9 cellular contexts compared by ENCODE assay signal in genomic region chr17:32523017-32523680, GRCh38. TPM values are rescaled to one million over a fixed set of nuclear protein-coding genes. Genes with fewer than 3 reads are reported as not detected.
DNase-seq lines count a peak whose midpoint lies in the region; ATAC-seq and TF ChIP-seq lines count a peak whose summit lies in the region.
"Had no signal": no experiment of that assay in that cellular context is flagged by ENCODE, and none has a peak within 500 bp of the region (broad histone marks: within the 10 kb centered on the region; RNA-seq: fewer than 3 reads in every experiment).

No MANE protein-coding gene starts in this region.

- H3K27me3 Mint-ChIP-seq in brain = no peaks in the 10 kb centered on the region
- H3K27me3 Mint-ChIP-seq in nephron progenitor cell (ENCODE audit: low read depth, poor library complexity) = no peaks in the 10 kb centered on the region

- H3K4me3 Mint-ChIP-seq in brain (peak overlapping the region in 2 of 5 experiments; percentile 3 to 35), nephron progenitor cell (no peak overlapping the region)

- H3K27ac ChIP-seq in uterus = no peak overlapping the region
- H3K27ac ChIP-seq: neutrophil had no signal

- H3K36me3 Mint-ChIP-seq in brain (no peaks in the 10 kb centered on the region), nephron progenitor cell (ENCODE audit: low read depth) (no peaks in the 10 kb centered on the region)

- DNase-seq in GM13976 (ENCODE audit: low spot score) (peak; percentile 71), DMS114 treated with DMSO at 0.1 percent for 48 hours (lab: John Stamatoyannopoulos, UW; ENCODE audit: unreplicated experiment) (no peak), uterus (no peak), nephron progenitor cell (no peak)

- H3K27ac Mint-ChIP-seq in brain (peak overlapping the region; percentile 64 to 92 (median 74)), nephron progenitor cell (no peak overlapping the region)

- H3K27me3 ChIP-seq in uterus = no peaks in the 10 kb centered on the region

- H3K9me3 Mint-ChIP-seq in brain (peaks cover 0 to under 1% (median 0%) of the 10 kb centered on the region in 5 experiments), nephron progenitor cell (no peaks in the 10 kb centered on the region)

- H3K4me1 Mint-ChIP-seq in brain (peaks cover 84% of the 10 kb centered on the region), nephron progenitor cell (peaks cover 48% of the 10 kb centered on the region)

- intact Hi-C loops in uterus (cut with DNase I; ENCODE audit: low total_unique reads) = no loop called here

- no peaks in the 10 kb centered on the region for H3K4me1 ChIP-seq in uterus

- no peaks in the 10 kb centered on the region for H3K36me3 ChIP-seq in uterus
- H3K36me3 ChIP-seq: neutrophil had no signal

- ATAC-seq in GM21423 (IDR thresholded peaks at IDR 0.05; ENCODE audit: unreplicated experiment) = peak; percentile 49
- peak; percentile 52 for ATAC-seq in HG03571 (IDR thresholded peaks at IDR 0.05; ENCODE audit: unreplicated experiment)
- no peak for ATAC-seq in HG02840 (IDR thresholded peaks at IDR 0.05; ENCODE audit: low FRiP score, unreplicated experiment)

- TF ChIP-seq POLR2A in uterus (IDR thresholded peaks at IDR 0.05) = no peak

- no peak overlapping the region for H3K4me3 ChIP-seq in uterus

- H3K9me3 ChIP-seq in uterus = no peaks in the 10 kb centered on the region
- H3K9me3 ChIP-seq: neutrophil had no signal

- in situ Hi-C loops in GM13976 (cut with MboI; ENCODE audit: low sequenced_read_pairs, unreplicated experiment) = no loop called here

- TF ChIP-seq CTCF in GM13976 (IDR thresholded peaks at IDR 0.05; ENCODE audit: borderline replicate concordance, control extremely low read depth, extremely low read depth, insufficient read depth, missing control alignments) = no peak
- no peak for TF ChIP-seq CTCF in brain (conservative IDR thresholded peaks at IDR 0.05)
- no peak for TF ChIP-seq CTCF in uterus (IDR thresholded peaks at IDR 0.05)
- no peak for TF ChIP-seq CTCF in nephron progenitor cell (IDR thresholded peaks at IDR 0.05)

RNA-seq across cellular contexts. Expression of gene CDK5R1, which starts 36.4 kb away (rescaled TPM):
- 71.1 TPM for polyA plus RNA-seq in brain (ENCODE audit: insufficient read depth, low read depth, low replicate concordance)
- total RNA-seq in uterus = 1 to 10 TPM in 2 of 4 donors, under 1 TPM in 1, not detected in 1; 0.77 to 2.9 (median 1.4) TPM
